28 cellular contexts compared by ENCODE assay signal in the genomic region with DNA sequence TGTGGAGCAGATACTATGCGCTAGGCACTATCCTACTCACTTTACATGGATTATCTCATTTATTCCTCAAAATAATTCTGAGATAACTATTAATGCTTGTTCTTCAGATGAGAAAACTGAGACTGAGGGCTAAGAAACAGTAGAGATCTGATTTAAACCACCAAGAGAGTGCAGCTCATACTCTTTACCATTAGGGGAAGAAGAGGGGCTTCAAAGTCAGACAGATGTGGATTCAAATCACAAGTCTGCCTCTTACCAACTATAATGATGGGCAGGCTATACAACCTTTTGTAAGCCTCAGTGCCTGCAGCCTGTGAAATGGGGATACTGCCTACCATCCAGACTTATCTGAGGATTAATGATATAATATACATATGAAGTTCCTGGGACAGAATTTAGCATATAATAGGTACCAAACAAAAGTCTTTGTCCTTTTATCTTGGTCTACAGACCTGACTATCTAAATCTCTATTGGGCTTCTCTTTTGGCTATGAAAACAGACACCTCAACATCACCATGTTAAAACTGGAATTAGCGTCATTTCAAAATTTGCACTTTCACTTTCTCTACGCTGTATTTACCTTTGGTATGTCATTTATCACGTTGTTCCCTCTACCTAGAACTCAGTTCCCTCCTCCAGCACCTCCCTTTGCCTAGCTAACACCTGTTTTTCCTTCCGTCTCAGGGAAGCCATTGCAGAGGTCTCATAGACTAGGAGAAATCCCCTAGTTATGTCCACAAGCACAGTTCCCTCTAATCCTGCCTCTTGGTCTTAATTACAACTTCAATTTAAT. TPM values are rescaled to one million over a fixed set of nuclear protein-coding genes. Genes with fewer than 3 reads are reported as not detected.
DNase-seq lines count a peak whose midpoint lies in the region; ATAC-seq and TF ChIP-seq lines count a peak whose summit lies in the region.
"Had no signal": no experiment of that assay in that cellular context is flagged by ENCODE, and none has a peak within 500 bp of the region (broad histone marks: within the 10 kb centered on the region; RNA-seq: fewer than 3 reads in every experiment).

No MANE protein-coding gene starts in this region.

- H3K4me2 ChIP-seq in GM23338: no peak overlapping the region
- H3K4me2 ChIP-seq: BLaER1 had no signal

- no peak overlapping the region for H2AFZ ChIP-seq in GM23338
- H2AFZ ChIP-seq: GM23248 had no signal

- H3K36me3 ChIP-seq in CD4-positive, alpha-beta memory T cell (ENCODE audit: insufficient read depth, low read length): no peaks in the 10 kb centered on the region
- H3K36me3 ChIP-seq in GM23338 (ENCODE audit: insufficient read depth): no peaks in the 10 kb centered on the region; the same call in 1 of the 2 replicates
- H3K36me3 ChIP-seq: cardiac muscle cell, lower lobe of right lung, suprapubic skin had no signal

- no peaks in the 10 kb centered on the region for H3K9me3 ChIP-seq in CD4-positive, alpha-beta memory T cell (ENCODE audit: control insufficient read depth in 1 of 2, low read length in 2 of 2)
- H3K9me3 ChIP-seq: BLaER1, lower lobe of right lung, MG63, neutrophil, suprapubic skin had no signal

- ATAC-seq in GM23338 (no peak), memory B cell (ENCODE audit: low read depth) (peak; percentile 24), HG03457 (IDR thresholded peaks at IDR 0.05; ENCODE audit: unreplicated experiment) (no peak)
- ATAC-seq in activated T-cell treated with anti-CD3 and anti-CD28 coated beads, Interleukin-2, amount 50 U/mL, for 4 hours: no peak
- no peak for ATAC-seq in activated T-cell treated with anti-CD3 and anti-CD28 coated beads, Interleukin-2, amount 50 U/mL, for 72 hours (replicated peaks in 1 of 2)
- ATAC-seq: activated naive CD4-positive, alpha-beta T cell treated with anti-CD3 and anti-CD28 coated beads, Interleukin-2, amount 50 U/mL, for 72 hours; lower lobe of right lung; Panc1; stimulated activated effector memory CD8-positive, alpha-beta T cell treated with anti-CD3 and anti-CD28 coated beads, Interleukin-12 subunit alpha, Interleukin-12 subunit beta, amount 100 ng/mL, for 72 hours had no signal

- H3K9me2 ChIP-seq in GM23338 (ENCODE audit: insufficient read depth): no peaks in the 10 kb centered on the region

- peaks cover 3 to 7% of the 10 kb centered on the region in 2 donors for H3K36me3 Mint-ChIP-seq in CD4-positive, alpha-beta memory T cell
- H3K36me3 Mint-ChIP-seq in GM23338 (ENCODE audit: low read depth) (peaks cover 8% of the 10 kb centered on the region; the same call in 1 of the 3 replicates), memory B cell (peaks cover 2% of the 10 kb centered on the region)
- H3K36me3 Mint-ChIP-seq in activated CD4-positive, alpha-beta memory T cell treated with anti-CD3 and anti-CD28 coated beads, Interleukin-2, amount 10 ng/mL, durations not matched to agents 7 days and 5 days (ENCODE audit: low read depth): peaks cover 17% of the 10 kb centered on the region
- peaks cover 8% of the 10 kb centered on the region for H3K36me3 Mint-ChIP-seq in activated T-cell treated with anti-CD3 and anti-CD28 coated beads, Interleukin-2, amount 50 U/mL, for 4 hours (ENCODE audit: insufficient read depth)
- peaks cover 6 to 9% of the 10 kb centered on the region in 2 donors for H3K36me3 Mint-ChIP-seq in activated T-cell treated with anti-CD3 and anti-CD28 coated beads, Interleukin-2, amount 50 U/mL, for 72 hours (ENCODE audit: insufficient read depth in 2 of 2)
- H3K36me3 Mint-ChIP-seq: stimulated activated effector memory CD8-positive, alpha-beta T cell treated with anti-CD3 and anti-CD28 coated beads, Interleukin-12 subunit alpha, Interleukin-12 subunit beta, amount 100 ng/mL, for 72 hours had no signal

- TF ChIP-seq CTCF in GM23338 (conservative IDR thresholded peaks at IDR 0.05; ENCODE audit: low read depth in 2 of 2): no peak

- no peaks in the 10 kb centered on the region for H3K4me1 Mint-ChIP-seq in CD4-positive, alpha-beta memory T cell
- H3K4me1 Mint-ChIP-seq in GM23338: no peaks in the 10 kb centered on the region
- H3K4me1 Mint-ChIP-seq in activated CD4-positive, alpha-beta memory T cell treated with anti-CD3 and anti-CD28 coated beads, Interleukin-2, amount 10 ng/mL, durations not matched to agents 7 days and 5 days: peaks cover 6% of the 10 kb centered on the region
- H3K4me1 Mint-ChIP-seq in memory B cell: no peaks in the 10 kb centered on the region
- no peaks in the 10 kb centered on the region for H3K4me1 Mint-ChIP-seq in activated T-cell treated with anti-CD3 and anti-CD28 coated beads, Interleukin-2, amount 50 U/mL, for 4 hours (ENCODE audit: low read depth)
- H3K4me1 Mint-ChIP-seq in activated T-cell treated with anti-CD3 and anti-CD28 coated beads, Interleukin-2, amount 50 U/mL, for 72 hours (ENCODE audit: low read depth): no peaks in the 10 kb centered on the region

- no peaks in the 10 kb centered on the region for H3K27me3 ChIP-seq in CD4-positive, alpha-beta memory T cell (ENCODE audit: insufficient read depth, low read length)
- no peaks in the 10 kb centered on the region for H3K27me3 ChIP-seq in GM23338 (ENCODE audit: insufficient read depth)
- H3K27me3 ChIP-seq: BLaER1, cardiac muscle cell, MG63, neutrophil, suprapubic skin had no signal

- no peaks in the 10 kb centered on the region for H3F3A ChIP-seq in GM23338 (replicated peaks; ENCODE audit: low read depth)

- H3K27ac Mint-ChIP-seq in CD4-positive, alpha-beta memory T cell: peak overlapping the region in 5 of 7 donors; percentile 38 to 85 (median 55)
- no peak overlapping the region for H3K27ac Mint-ChIP-seq in GM23338
- H3K27ac Mint-ChIP-seq in activated CD4-positive, alpha-beta memory T cell treated with anti-CD3 and anti-CD28 coated beads, Interleukin-2, amount 10 ng/mL, durations not matched to agents 7 days and 5 days: no peak overlapping the region
- no peak overlapping the region for H3K27ac Mint-ChIP-seq in memory B cell
- H3K27ac Mint-ChIP-seq in activated T-cell treated with anti-CD3 and anti-CD28 coated beads, Interleukin-2, amount 50 U/mL, for 72 hours: no peak overlapping the region
- H3K27ac Mint-ChIP-seq: stimulated activated effector memory CD8-positive, alpha-beta T cell treated with anti-CD3 and anti-CD28 coated beads, Interleukin-12 subunit alpha, Interleukin-12 subunit beta, amount 100 ng/mL, for 72 hours had no signal

- no peaks in the 10 kb centered on the region for H4K20me1 ChIP-seq in GM23338 (replicated peaks; ENCODE audit: insufficient read depth)
- H4K20me1 ChIP-seq: BLaER1 had no signal

- H3K9me3 Mint-ChIP-seq in CD4-positive, alpha-beta memory T cell: no peaks in the 10 kb centered on the region
- H3K9me3 Mint-ChIP-seq in GM23338 (no peaks in the 10 kb centered on the region), memory B cell (no peaks in the 10 kb centered on the region)
- no peaks in the 10 kb centered on the region for H3K9me3 Mint-ChIP-seq in activated CD4-positive, alpha-beta memory T cell treated with anti-CD3 and anti-CD28 coated beads, Interleukin-2, amount 10 ng/mL, durations not matched to agents 7 days and 5 days
- H3K9me3 Mint-ChIP-seq in activated T-cell treated with anti-CD3 and anti-CD28 coated beads, Interleukin-2, amount 50 U/mL, for 4 hours: no peaks in the 10 kb centered on the region
- no peaks in the 10 kb centered on the region for H3K9me3 Mint-ChIP-seq in activated T-cell treated with anti-CD3 and anti-CD28 coated beads, Interleukin-2, amount 50 U/mL, for 72 hours
- H3K9me3 Mint-ChIP-seq: activated naive CD4-positive, alpha-beta T cell treated with anti-CD3 and anti-CD28 coated beads, Interleukin-2, amount 50 U/mL, for 72 hours; stimulated activated effector memory CD8-positive, alpha-beta T cell treated with anti-CD3 and anti-CD28 coated beads, Interleukin-12 subunit alpha, Interleukin-12 subunit beta, amount 100 ng/mL, for 72 hours had no signal

- H3K4me3 ChIP-seq in CD4-positive, alpha-beta memory T cell (ENCODE audit: low read length in 2 of 2): no peak overlapping the region
- H3K4me3 ChIP-seq in GM23338: no peak overlapping the region
- H3K4me3 ChIP-seq: BLaER1, cardiac muscle cell, GM23248, lower lobe of right lung, MG63, skin epidermis, suprapubic skin had no signal

- no peak overlapping the region for H3K27ac ChIP-seq in CD4-positive, alpha-beta memory T cell (ENCODE audit: low read depth, low read length)
- no peak overlapping the region for H3K27ac ChIP-seq in GM23338 (ENCODE audit: low read depth)
- H3K27ac ChIP-seq: BLaER1, cardiac muscle cell, GM23248, lower lobe of right lung, neutrophil, skin epidermis, suprapubic skin had no signal

- POLR2A ChIA-PET in CD4-positive, alpha-beta memory T cell (lab: Charles Lee; ENCODE audit: partially characterized antibody): interaction anchor here (3.6 kb wide), 1 partner anchor 13 kb away, joined by 23 read pairs; the partner anchor contains the start of gene TMEM267
- POLR2A ChIA-PET in activated CD4-positive, alpha-beta memory T cell treated with anti-CD3 and anti-CD28 coated beads, Interleukin-2, amount 10 ng/mL, durations not matched to agents 7 days and 5 days (lab: Charles Lee): interaction anchor here (3.5 kb wide), 1 partner anchor 13 kb away, joined by 21 read pairs; the partner anchor contains the start of gene TMEM267

- H3K4me3 Mint-ChIP-seq in CD4-positive, alpha-beta memory T cell: peak overlapping the region; percentile 2 to 83 (median 62)
- H3K4me3 Mint-ChIP-seq in GM23338: no peak overlapping the region
- H3K4me3 Mint-ChIP-seq in activated CD4-positive, alpha-beta memory T cell treated with anti-CD3 and anti-CD28 coated beads, Interleukin-2, amount 10 ng/mL, durations not matched to agents 7 days and 5 days: peak overlapping the region; percentile 19
- H3K4me3 Mint-ChIP-seq in memory B cell: peak overlapping the region; percentile 54
- no peak overlapping the region for H3K4me3 Mint-ChIP-seq in activated T-cell treated with anti-CD3 and anti-CD28 coated beads, Interleukin-2, amount 50 U/mL, for 4 hours
- no peak overlapping the region for H3K4me3 Mint-ChIP-seq in activated T-cell treated with anti-CD3 and anti-CD28 coated beads, Interleukin-2, amount 50 U/mL, for 72 hours
- H3K4me3 Mint-ChIP-seq: stimulated activated effector memory CD8-positive, alpha-beta T cell treated with anti-CD3 and anti-CD28 coated beads, Interleukin-12 subunit alpha, Interleukin-12 subunit beta, amount 100 ng/mL, for 72 hours had no signal

- CTCF ChIA-PET in CD4-positive, alpha-beta memory T cell (lab: Charles Lee; ENCODE audit: partially characterized antibody): interaction anchor here (0.8 to 2.3 kb wide), 2 partner anchors 13 kb away, joined by 3 to 7 read pairs; partner anchors contain the start of gene TMEM267
- CTCF ChIA-PET in activated CD4-positive, alpha-beta memory T cell treated with anti-CD3 and anti-CD28 coated beads, Interleukin-2, amount 10 ng/mL, durations not matched to agents 7 days and 5 days (lab: Charles Lee): interaction anchor here (1.2 to 2.5 kb wide), 2 partner anchors 13 kb away, joined by 3 to 7 read pairs; partner anchors contain the start of gene TMEM267

- no peaks in the 10 kb centered on the region for H3K27me3 Mint-ChIP-seq in CD4-positive, alpha-beta memory T cell
- H3K27me3 Mint-ChIP-seq in GM23338 (ENCODE audit: insufficient read depth, low read depth, poor library complexity) (no peaks in the 10 kb centered on the region), memory B cell (no peaks in the 10 kb centered on the region)
- H3K27me3 Mint-ChIP-seq in activated CD4-positive, alpha-beta memory T cell treated with anti-CD3 and anti-CD28 coated beads, Interleukin-2, amount 10 ng/mL, durations not matched to agents 7 days and 5 days: no peaks in the 10 kb centered on the region
- no peaks in the 10 kb centered on the region for H3K27me3 Mint-ChIP-seq in activated T-cell treated with anti-CD3 and anti-CD28 coated beads, Interleukin-2, amount 50 U/mL, for 4 hours (ENCODE audit: low read depth)
- H3K27me3 Mint-ChIP-seq in activated T-cell treated with anti-CD3 and anti-CD28 coated beads, Interleukin-2, amount 50 U/mL, for 72 hours (ENCODE audit: low read depth): no peaks in the 10 kb centered on the region

- intact Hi-C loops in CD4-positive, alpha-beta memory T cell (cut with micrococcal nuclease): no loop called here

- no peaks in the 10 kb centered on the region for H3K4me1 ChIP-seq in CD4-positive, alpha-beta memory T cell (ENCODE audit: insufficient read depth, low read length)
- no peaks in the 10 kb centered on the region for H3K4me1 ChIP-seq in GM23338 (ENCODE audit: insufficient read depth)
- H3K4me1 ChIP-seq: BLaER1, lower lobe of right lung, suprapubic skin had no signal

- DNase-seq in CD4-positive, alpha-beta memory T cell: no peak
- DNase-seq in GM23338 (ENCODE audit: low spot score): peak; percentile 20
- no peak for DNase-seq in activated CD4-positive, alpha-beta memory T cell treated with anti-CD3 and anti-CD28 coated beads, Interleukin-2, amount 10 ng/mL, durations not matched to agents 7 days and 5 days
- no peak for DNase-seq in memory B cell (ENCODE audit: low spot score in 2 of 2)
- no peak for DNase-seq in NCI-H69 (lab: John Stamatoyannopoulos, UW)
- DNase-seq in activated T-cell treated with anti-CD3 and anti-CD28 coated beads, Interleukin-2, amount 50 U/mL, for 4 hours: no peak
- DNase-seq in activated T-cell treated with anti-CD3 and anti-CD28 coated beads, Interleukin-2, amount 50 U/mL, for 72 hours: no peak
- DNase-seq: activated CD4-positive, alpha-beta T cell treated with anti-CD3 and anti-CD28 coated beads for 1 hour; anterior cingulate cortex; EL; GM23248; kidney; lower lobe of right lung; MG63; NCI-H1417 treated with DMSO at 0.1 percent for 48 hours; NCI-H2107; NCI-H446; SHP77 treated with DMSO at 0.1 percent for 48 hours; stimulated activated CD4-positive, alpha-beta T cell treated with anti-CD3 and anti-CD28 coated beads, Interleukin-2, amount 100 ng/mL, for 48 hours had no signal

- no peaks in the 10 kb centered on the region for H3K79me2 ChIP-seq in GM23338 (replicated peaks; ENCODE audit: insufficient read depth)

RNA-seq across cellular contexts. Expression of gene TMEM267, which starts 13.8 kb away (rescaled TPM):
- total RNA-seq in CD4-positive, alpha-beta memory T cell: 10 to 100 TPM; 16.6 to 18.4 TPM
- 10 to 100 TPM; 25.7 to 39.1 TPM for polyA plus RNA-seq in CD4-positive, alpha-beta memory T cell
- total RNA-seq in GM23338 (2014; rRNA removed; shearing (Covaris generic)): 6.5 and 8.6 TPM in 2 replicates
- polyA plus RNA-seq in GM23338 (2016; fragmentation: Nextera tagmentation; extraction: Ambion mirVana): 8.3 and 11.2 TPM in 2 replicates
- 10 to 100 TPM; 17.0 to 19.0 TPM for total RNA-seq in activated CD4-positive, alpha-beta memory T cell treated with anti-CD3 and anti-CD28 coated beads, Interleukin-2, amount 10 ng/mL, durations not matched to agents 7 days and 5 days
- total RNA-seq in activated T-cell treated with anti-CD3 and anti-CD28 coated beads, Interleukin-2, amount 50 U/mL, for 4 hours: 10 to 100 TPM; 18.6 to 23.4 (median 21.2) TPM
- total RNA-seq in activated T-cell treated with anti-CD3 and anti-CD28 coated beads, Interleukin-2, amount 50 U/mL, for 72 hours: 10 to 100 TPM; 30.7 to 35.5 TPM

RNA-seq across cellular contexts. Expression of gene C5orf34, which starts 17.4 kb away (rescaled TPM):
- 1 to 10 TPM; 2.5 to 2.9 TPM for total RNA-seq in CD4-positive, alpha-beta memory T cell
- polyA plus RNA-seq in CD4-positive, alpha-beta memory T cell: 1 to 10 TPM in 1 of 2 donors, under 1 TPM in 1; 0.60 to 1.3 TPM
- total RNA-seq in GM23338 (2014; rRNA removed; shearing (Covaris generic)): 11.8 and 15.3 TPM in 2 replicates
- polyA plus RNA-seq in GM23338 (2016; fragmentation: Nextera tagmentation; extraction: Ambion mirVana): 9.6 and 12.2 TPM in 2 replicates
- total RNA-seq in activated CD4-positive, alpha-beta memory T cell treated with anti-CD3 and anti-CD28 coated beads, Interleukin-2, amount 10 ng/mL, durations not matched to agents 7 days and 5 days: 1 to 10 TPM; 7.7 to 8.5 TPM
- total RNA-seq in activated T-cell treated with anti-CD3 and anti-CD28 coated beads, Interleukin-2, amount 50 U/mL, for 4 hours: 1 to 10 TPM; 3.1 to 3.8 (median 3.6) TPM
- total RNA-seq in activated T-cell treated with anti-CD3 and anti-CD28 coated beads, Interleukin-2, amount 50 U/mL, for 72 hours: 10 to 100 TPM; 21.0 to 21.7 TPM

RNA-seq across cellular contexts. Expression of gene PAIP1, which starts 59.4 kb away (rescaled TPM):
- 10 to 100 TPM; 36.0 to 38.0 TPM for total RNA-seq in CD4-positive, alpha-beta memory T cell
- polyA plus RNA-seq in CD4-positive, alpha-beta memory T cell: 10 to 100 TPM; 48.1 to 48.9 TPM
- total RNA-seq in GM23338 (2014; rRNA removed; shearing (Covaris generic)): 140 and 141 TPM in 2 replicates
- 108 and 113 TPM in 2 replicates for polyA plus RNA-seq in GM23338 (2016; fragmentation: Nextera tagmentation; extraction: Ambion mirVana)
- 10 to 100 TPM; 37.0 to 38.8 TPM for total RNA-seq in activated CD4-positive, alpha-beta memory T cell treated with anti-CD3 and anti-CD28 coated beads, Interleukin-2, amount 10 ng/mL, durations not matched to agents 7 days and 5 days
- total RNA-seq in activated T-cell treated with anti-CD3 and anti-CD28 coated beads, Interleukin-2, amount 50 U/mL, for 4 hours: 10 to 100 TPM; 64.8 to 69.5 (median 66.7) TPM
- total RNA-seq in activated T-cell treated with anti-CD3 and anti-CD28 coated beads, Interleukin-2, amount 50 U/mL, for 72 hours: 10 to 100 TPM; 65.0 to 69.8 TPM

Comparison
In these comparisons a context has a peak if more than half of its experiments do, and no peak if none do; other contexts are left out.
1. H3K27ac Mint-ChIP-seq: peak in CD4-positive, alpha-beta memory T cell (5 of 7); none in GM23338 (single experiment), activated CD4-positive, alpha-beta memory T cell treated with anti-CD3 and anti-CD28 coated beads, Interleukin-2, amount 10 ng/mL, durations not matched to agents 7 days and 5 days (single experiment), memory B cell (single experiment) and activated T-cell treated with anti-CD3 and anti-CD28 coated beads, Interleukin-2, amount 50 U/mL, for 72 hours (single experiment).
2. H3K4me3 Mint-ChIP-seq: peak in CD4-positive, alpha-beta memory T cell (8 of 8), activated CD4-positive, alpha-beta memory T cell treated with anti-CD3 and anti-CD28 coated beads, Interleukin-2, amount 10 ng/mL, durations not matched to agents 7 days and 5 days (single experiment) and memory B cell (single experiment); none in GM23338 (single experiment), activated T-cell treated with anti-CD3 and anti-CD28 coated beads, Interleukin-2, amount 50 U/mL, for 4 hours (single experiment) and activated T-cell treated with anti-CD3 and anti-CD28 coated beads, Interleukin-2, amount 50 U/mL, for 72 hours (0 of 2).